8 cellular contexts compared by ENCODE assay signal in genomic region chr1:26094677-26095383, GRCh38. TPM values are rescaled to one million over a fixed set of nuclear protein-coding genes. Genes with fewer than 3 reads are reported as not detected.
DNase-seq lines count a peak whose midpoint lies in the region; ATAC-seq and TF ChIP-seq lines count a peak whose summit lies in the region.

No MANE protein-coding gene starts in this region.

- no peak for TF ChIP-seq CTCF in omental fat pad (IDR thresholded peaks at IDR 0.05)

- ATAC-seq in omental fat pad (ENCODE audit: low FRiP score) = peak; percentile 93
- no peak for ATAC-seq in GM21529 (IDR thresholded peaks at IDR 0.05; ENCODE audit: unreplicated experiment)

- peak; percentile 95 for DNase-seq in DMS 273 (lab: John Stamatoyannopoulos, UW; ENCODE audit: unreplicated experiment)
- peak; percentile 95 for DNase-seq in NCI-H2171 treated with DMSO at 0.1 percent for 48 hours (lab: John Stamatoyannopoulos, UW)
- peak; percentile 47 for DNase-seq in fibroblast of gingiva (ENCODE audit: low read depth)
- DNase-seq in omental fat pad (ENCODE audit: low spot score) = no peak
- DNase-seq in SW 1271 (lab: John Stamatoyannopoulos, UW) = no peak
- DNase-seq in HuH-7.5 (ENCODE audit: low spot score) = no peak
- DNase-seq in activated T-cell treated with anti-CD3 and anti-CD28 coated beads, Interleukin-2, amount 50 U/mL, for 1 hour = no peak

RNA-seq across cellular contexts. Expression of gene PDIK1L, which starts 16.8 kb away (rescaled TPM):
- 1 to 10 TPM; 3.2 to 7.6 (median 4.6) TPM for total RNA-seq in omental fat pad

RNA-seq across cellular contexts. Expression of gene TRIM63, which starts 27.4 kb away (rescaled TPM):
- total RNA-seq in omental fat pad = under 1 TPM in 2 of 4 donors, not detected in 2; 0.60 to 0.74 TPM

RNA-seq across cellular contexts. Expression of gene SLC30A2, which starts 48.9 kb away (rescaled TPM):
- 1 to 10 TPM in 1 of 4 donors, under 1 TPM in 1, not detected in 2; 0.36 to 1.7 TPM for total RNA-seq in omental fat pad

Comparison
In these comparisons a context has a peak if more than half of its experiments do, and no peak if none do; other contexts are left out.
1. DNase-seq: peak in DMS 273 (single experiment), NCI-H2171 treated with DMSO at 0.1 percent for 48 hours (single experiment) and fibroblast of gingiva (single experiment); none in omental fat pad (single experiment), SW 1271 (0 of 2), HuH-7.5 (single experiment) and activated T-cell treated with anti-CD3 and anti-CD28 coated beads, Interleukin-2, amount 50 U/mL, for 1 hour (single experiment).